ENCODE assay signal across 1 cellular context in the genomic region with DNA sequence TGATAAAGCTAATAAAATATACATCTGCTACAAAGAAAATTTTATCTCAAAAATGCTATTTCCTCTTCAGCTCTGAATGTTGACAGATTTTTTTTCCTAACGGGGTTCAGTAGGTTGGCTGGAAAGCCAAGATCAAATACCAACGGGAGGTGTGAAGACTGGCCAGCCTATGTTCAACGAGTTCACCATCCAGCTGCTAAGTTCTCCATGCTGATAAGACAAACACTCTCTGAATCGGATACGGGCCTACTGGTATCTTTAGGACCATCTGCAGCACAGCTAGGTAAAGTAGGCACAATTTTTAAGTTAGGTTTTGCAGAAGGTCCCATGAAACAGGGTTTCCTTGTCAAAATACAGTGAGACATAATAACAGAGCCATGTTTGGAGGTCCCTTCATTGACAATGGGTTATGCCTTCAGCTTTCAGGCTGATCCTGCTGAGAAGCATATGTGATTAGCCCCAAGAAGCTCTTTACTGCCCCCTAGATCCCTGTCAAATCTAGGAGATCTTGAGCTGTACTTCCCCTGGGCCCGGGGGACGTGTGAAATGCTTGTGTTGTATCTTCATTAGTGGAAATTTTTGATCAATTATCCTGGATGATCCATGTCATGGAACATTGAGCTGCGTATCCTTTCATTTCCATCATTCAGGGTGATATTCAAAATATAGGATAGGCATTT.
TF ChIP-seq lines count a peak whose summit lies in the region.

No MANE protein-coding gene starts in this region.

TF ChIP-seq in SK-N-SH, 30 proteins besides CTCF, POLR2A, EP300 and RAD21 (continued from another document):
- TF ChIP-seq, protein P1, sequence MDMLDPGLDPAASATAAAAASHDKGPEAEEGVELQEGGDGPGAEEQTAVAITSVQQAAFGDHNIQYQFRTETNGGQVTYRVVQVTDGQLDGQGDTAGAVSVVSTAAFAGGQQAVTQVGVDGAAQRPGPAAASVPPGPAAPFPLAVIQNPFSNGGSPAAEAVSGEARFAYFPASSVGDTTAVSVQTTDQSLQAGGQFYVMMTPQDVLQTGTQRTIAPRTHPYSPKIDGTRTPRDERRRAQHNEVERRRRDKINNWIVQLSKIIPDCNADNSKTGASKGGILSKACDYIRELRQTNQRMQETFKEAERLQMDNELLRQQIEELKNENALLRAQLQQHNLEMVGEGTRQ (IDR thresholded peaks at IDR 0.05; ENCODE audit: borderline replicate concordance, low read depth, low read length) = no peak
